ENCODE assay signal across 34 cellular contexts in the genomic region with DNA sequence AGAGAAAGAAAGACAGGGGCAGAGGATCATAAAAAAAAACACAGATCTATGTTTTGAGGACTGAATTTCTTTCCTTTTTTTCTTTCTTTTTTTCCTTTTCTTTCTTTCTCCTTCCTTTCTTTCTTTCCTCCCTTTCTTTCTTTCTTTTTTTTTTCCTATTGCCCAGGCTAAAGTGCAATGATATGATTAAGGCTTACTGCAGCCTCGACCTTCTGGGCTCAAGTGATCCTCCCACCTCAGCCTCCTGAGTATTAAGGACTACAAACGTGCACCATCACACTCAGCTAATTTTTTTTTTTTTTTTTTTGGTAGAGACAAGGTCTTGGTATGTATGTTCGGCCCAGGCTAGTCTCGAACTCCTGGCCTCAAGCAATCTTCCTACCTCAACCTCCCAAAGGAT. TPM values are rescaled to one million over a fixed set of nuclear protein-coding genes. Genes with fewer than 3 reads are reported as not detected.
"Had no signal": no experiment of that assay in that cellular context is flagged by ENCODE, and none has a peak within 500 bp of the region (broad histone marks: within the 10 kb centered on the region; RNA-seq: fewer than 3 reads in every experiment).

No MANE protein-coding gene starts in this region.

- H3K9me3 ChIP-seq: ovary, psoas muscle, spleen, suprapubic skin, testis, tibial artery, transverse colon, upper lobe of right lung, uterus had no signal

- H3K9ac ChIP-seq: neural progenitor cell, parathyroid adenoma had no signal

- H3K79me2 ChIP-seq: parathyroid adenoma had no signal

- H2AFZ ChIP-seq: parathyroid adenoma had no signal

- H3K4me3 Mint-ChIP-seq: naive thymus-derived CD8-positive, alpha-beta T cell; nephron; neural progenitor cell; stimulated activated memory B cell treated with anti-CD40 and anti-IgM and Interleukin-4, amounts not matched to agents 10 μg/mL and 1 μg/mL and 100 μg/mL, for 72 hours; stimulated activated naive CD8-positive, alpha-beta T cell treated with anti-CD3 and anti-CD28 coated beads, Interleukin-15, amount 100 ng/mL, for 72 hours; type B pancreatic cell had no signal

- H3K4me1 Mint-ChIP-seq: naive thymus-derived CD8-positive, alpha-beta T cell; nephron; neural progenitor cell; stimulated activated memory B cell treated with anti-CD40 and anti-IgM and Interleukin-4, amounts not matched to agents 10 μg/mL and 1 μg/mL and 100 μg/mL, for 72 hours; stimulated activated naive CD8-positive, alpha-beta T cell treated with anti-CD3 and anti-CD28 coated beads, Interleukin-15, amount 100 ng/mL, for 72 hours had no signal

- H3K4me2 ChIP-seq: neural progenitor cell, smooth muscle cell had no signal

- H3K27ac ChIP-seq: neural progenitor cell, ovary, parathyroid adenoma, psoas muscle, skin epidermis, spleen, suprapubic skin, testis, tibial artery, transverse colon, upper lobe of right lung, uterus had no signal

- H3K27me3 ChIP-seq: ovary, testis, tibial artery, uterus had no signal

- H3K36me3 Mint-ChIP-seq: neural progenitor cell; stimulated activated memory B cell treated with anti-CD40 and anti-IgM and Interleukin-4, amounts not matched to agents 10 μg/mL and 1 μg/mL and 100 μg/mL, for 72 hours; type B pancreatic cell had no signal

- H3K4me3 ChIP-seq: neural progenitor cell, ovary, psoas muscle, skin epidermis, smooth muscle cell, spleen, suprapubic skin, testis, tibial artery, transverse colon, upper lobe of right lung, uterus had no signal

- H3K36me3 ChIP-seq: neural progenitor cell, ovary, spleen, suprapubic skin, tibial artery, transverse colon, upper lobe of right lung, uterus had no signal

- H3K27ac Mint-ChIP-seq: naive thymus-derived CD8-positive, alpha-beta T cell; nephron; neural progenitor cell; progenitor cell of endocrine pancreas; stimulated activated memory B cell treated with anti-CD40 and anti-IgM and Interleukin-4, amounts not matched to agents 10 μg/mL and 1 μg/mL and 100 μg/mL, for 72 hours; stimulated activated naive CD8-positive, alpha-beta T cell treated with anti-CD3 and anti-CD28 coated beads, Interleukin-15, amount 100 ng/mL, for 72 hours; type B pancreatic cell had no signal

- DNase-seq: naive thymus-derived CD8-positive, alpha-beta T cell; occipital lobe; ovary; posterior cingulate gyrus; psoas muscle; right cardiac atrium; spleen; stimulated activated CD4-positive, alpha-beta T cell treated with anti-CD3 and anti-CD28 coated beads, Interleukin-12 subunit alpha, Interleukin-12 subunit beta, amount 100 ng/mL, for 4 hours; stimulated activated CD4-positive, alpha-beta T cell treated with anti-CD3 and anti-CD28 coated beads, Interleukin-1b, Interleukin-23, amount 100 ng/mL, for 48 hours; stimulated activated CD4-positive, alpha-beta T cell treated with anti-CD3 and anti-CD28 coated beads, Interleukin-4, amount 100 ng/mL, for 1 hour; stimulated activated CD4-positive, alpha-beta T cell treated with anti-CD3 and anti-CD28 coated beads, Interleukin-4, amount 100 ng/mL, for 4 hours; stimulated activated CD8-positive, alpha-beta memory T cell treated with anti-CD3 and anti-CD28 coated beads, Interleukin-4, amount 100 ng/mL, for 48 hours; stimulated activated naive CD4-positive, alpha-beta T cell; stimulated activated naive CD8-positive, alpha-beta T cell treated with anti-CD3 and anti-CD28 coated beads, Interleukin-15, amount 100 ng/mL, for 72 hours; stimulated activated naive CD8-positive, alpha-beta T cell treated with anti-CD3 and anti-CD28 coated beads, Interleukin-15, Interleukin-2, amounts not matched to agents 100 U/mL and 50 U/mL, for 24 hours; substantia nigra; testis; tibial artery; transverse colon; upper lobe of right lung; uterus had no signal

- ATAC-seq: naive thymus-derived CD8-positive, alpha-beta T cell; psoas muscle; right cardiac atrium; sciatic nerve; stimulated activated memory B cell treated with anti-CD40 and anti-IgM and Interleukin-4, amounts not matched to agents 10 μg/mL and 1 μg/mL and 100 μg/mL, for 72 hours; stimulated activated naive CD8-positive, alpha-beta T cell treated with anti-CD3 and anti-CD28 coated beads, Interleukin-15, amount 100 ng/mL, for 72 hours; stimulated activated naive CD8-positive, alpha-beta T cell treated with anti-CD3 and anti-CD28 coated beads, Interleukin-15, Interleukin-2, amounts not matched to agents 100 U/mL and 50 U/mL, for 24 hours; upper lobe of right lung had no signal

- H3K4me1 ChIP-seq: neural progenitor cell, parathyroid adenoma, psoas muscle, spleen, suprapubic skin, testis, tibial artery, transverse colon, upper lobe of right lung, uterus had no signal

- H3K9me3 Mint-ChIP-seq: naive thymus-derived CD8-positive, alpha-beta T cell; nephron; neural progenitor cell; stimulated activated naive CD8-positive, alpha-beta T cell treated with anti-CD3 and anti-CD28 coated beads, Interleukin-15, amount 100 ng/mL, for 72 hours; type B pancreatic cell had no signal

RNA-seq across cellular contexts. Expression of a gene that starts 0.7 kb away (rescaled TPM):
- total RNA-seq: naive thymus-derived CD8-positive, alpha-beta T cell; occipital lobe; osteoblast; progenitor cell of endocrine pancreas; right cardiac atrium; sciatic nerve; smooth muscle cell; spleen; testis; transverse colon; upper lobe of right lung; urinary bladder; uterus had no signal
- polyA plus RNA-seq: naive thymus-derived CD8-positive, alpha-beta T cell; ovary; right cardiac atrium; smooth muscle cell had no signal

RNA-seq across cellular contexts. Expression of a gene that starts 12.5 kb away (rescaled TPM):
- total RNA-seq: naive thymus-derived CD8-positive, alpha-beta T cell; progenitor cell of endocrine pancreas; smooth muscle cell; urinary bladder had no signal
- polyA plus RNA-seq: naive thymus-derived CD8-positive, alpha-beta T cell; neural cell; smooth muscle cell had no signal

RNA-seq across cellular contexts. Expression of a gene that starts 30.1 kb away (rescaled TPM):
- total RNA-seq: naive thymus-derived CD8-positive, alpha-beta T cell; occipital lobe; osteoblast; progenitor cell of endocrine pancreas; smooth muscle cell; testis; urinary bladder had no signal
- polyA plus RNA-seq: naive thymus-derived CD8-positive, alpha-beta T cell; neural cell had no signal
